In genomic region chr12:108363565-108363964, GRCh38 we compare ENCODE assay signal across 17 cellular contexts. TPM values are rescaled to one million over a fixed set of nuclear protein-coding genes. Genes with fewer than 3 reads are reported as not detected.
DNase-seq lines count a peak whose midpoint lies in the region; ATAC-seq, FAIRE-seq and TF ChIP-seq lines count a peak whose summit lies in the region.
"Had no signal": no experiment of that assay in that cellular context is flagged by ENCODE, and none has a peak within 500 bp of the region (broad histone marks: within the 10 kb centered on the region; RNA-seq: fewer than 3 reads in every experiment).

No MANE protein-coding gene starts in this region.

- no peak overlapping the region for H2AFZ ChIP-seq in keratinocyte (ENCODE audit: control insufficient read depth, low read length)
- H2AFZ ChIP-seq: GM23248 had no signal

- H3K4me1 Mint-ChIP-seq in WTC11 (peaks cover 4% of the 10 kb centered on the region), progenitor cell of endocrine pancreas (ENCODE audit: low read depth) (peaks cover 3% of the 10 kb centered on the region)
- H3K4me1 Mint-ChIP-seq: CD4-positive, CD25-positive, alpha-beta regulatory T cell had no signal

- POLR2A ChIA-PET in WTC11 (lab: Charles Lee): interaction anchor here (0.6 kb wide), 1 partner anchor 51 kb away, joined by 3 read pairs; no protein-coding TSS in a partner anchor

- no peaks in the 10 kb centered on the region for H4K20me1 ChIP-seq in keratinocyte (ENCODE audit: control insufficient read depth, extremely low read depth, insufficient read depth, low read length)

- H3K27ac ChIP-seq in keratinocyte (ENCODE audit: control insufficient read depth, insufficient read depth, low read length): no peak overlapping the region
- H3K27ac ChIP-seq: GM23248, SJSA1 had no signal

- H3K79me2 ChIP-seq in keratinocyte (ENCODE audit: control insufficient read depth, insufficient read depth, low read length): no peaks in the 10 kb centered on the region

- H3K4me3 ChIP-seq in keratinocyte (ENCODE audit: control insufficient read depth in 2 of 3, extremely low read depth in 1 of 3, insufficient read depth in 2 of 3, low read depth in 1 of 3, low read length in 3 of 3): no peak overlapping the region
- H3K4me3 ChIP-seq: GM23248, SJSA1 had no signal

- no peaks in the 10 kb centered on the region for H3K36me3 ChIP-seq in keratinocyte (ENCODE audit: control insufficient read depth in 2 of 2, extremely low read depth in 1 of 2, insufficient read depth in 2 of 2, low read length in 2 of 2)
- H3K36me3 ChIP-seq: SJSA1 had no signal

- no peaks in the 10 kb centered on the region for H3K36me3 Mint-ChIP-seq in WTC11
- no peaks in the 10 kb centered on the region for H3K36me3 Mint-ChIP-seq in progenitor cell of endocrine pancreas (ENCODE audit: insufficient read depth)
- H3K36me3 Mint-ChIP-seq: CD4-positive, CD25-positive, alpha-beta regulatory T cell had no signal

- dilution Hi-C loops in keratinocyte (cut with MboI; ENCODE audit: extremely low pct_ligation_motif_present, low sequenced_read_pairs): no loop called here

- CTCF ChIA-PET in WTC11 (lab: Charles Lee): no interaction called here

- DNase-seq in GM18507 (ENCODE audit: extremely low spot score, insufficient read length, low read depth) (no peak), WTC11 (ENCODE audit: low spot score) (no peak), keratinocyte (ENCODE audit: low read depth, low spot score) (no peak), progenitor cell of endocrine pancreas (ENCODE audit: low spot score, unreplicated experiment) (no peak), occipital lobe (lab: John Stamatoyannopoulos, UW) (no peak), CD1c-positive myeloid dendritic cell (ENCODE audit: extremely low spot score) (no peak), T-helper 9 cell (no peak)
- DNase-seq: CD4-positive, CD25-positive, alpha-beta regulatory T cell; GF-D8; GM23248; NCI-H1105 treated with DMSO at 0.1 percent for 48 hours; NCI-H1694 treated with DMSO at 0.1 percent for 48 hours had no signal

- H3K9me1 ChIP-seq in keratinocyte (ENCODE audit: control insufficient read depth, extremely low read depth, insufficient read depth, low read length): no peaks in the 10 kb centered on the region

- ATAC-seq in WTC11: no peak
- ATAC-seq: HCT116, Panc1 had no signal

- H3K9me3 Mint-ChIP-seq in WTC11 (peaks cover 8% of the 10 kb centered on the region), progenitor cell of endocrine pancreas (ENCODE audit: low read depth) (no peaks in the 10 kb centered on the region)
- H3K9me3 Mint-ChIP-seq: CD4-positive, CD25-positive, alpha-beta regulatory T cell had no signal

- H3K27me3 Mint-ChIP-seq in WTC11 (ENCODE audit: low read depth) (no peaks in the 10 kb centered on the region; the same call in 1 of the 2 replicates), progenitor cell of endocrine pancreas (peaks cover 26% of the 10 kb centered on the region)
- H3K27me3 Mint-ChIP-seq: CD4-positive, CD25-positive, alpha-beta regulatory T cell had no signal

- no peaks in the 10 kb centered on the region for H3K27me3 ChIP-seq in keratinocyte (ENCODE audit: control insufficient read depth, extremely low read depth, insufficient read depth, low read length)
- H3K27me3 ChIP-seq: SJSA1 had no signal

- H3K4me3 Mint-ChIP-seq in WTC11 (no peak overlapping the region), progenitor cell of endocrine pancreas (ENCODE audit: low read depth) (no peak overlapping the region)
- H3K4me3 Mint-ChIP-seq: CD4-positive, CD25-positive, alpha-beta regulatory T cell had no signal

- no peak overlapping the region for H3K4me2 ChIP-seq in keratinocyte (ENCODE audit: control insufficient read depth, extremely low read depth, insufficient read depth, low read depth, low read length)

- peak; percentile 36 for FAIRE-seq in GM18507 (lab: Jason Lieb, UNC)
- FAIRE-seq in keratinocyte (lab: Jason Lieb, UNC): peak; percentile 13
- FAIRE-seq: GM19239 had no signal

- no peaks in the 10 kb centered on the region for H3K4me1 ChIP-seq in keratinocyte (ENCODE audit: control insufficient read depth, extremely low read depth, insufficient read depth, low read length)
- H3K4me1 ChIP-seq: SJSA1 had no signal

- no peak overlapping the region for H3K9ac ChIP-seq in keratinocyte (ENCODE audit: control insufficient read depth, extremely low read depth, insufficient read depth, low read length)
- H3K9ac ChIP-seq: GM23248 had no signal

- H3K27ac Mint-ChIP-seq in WTC11: peak overlapping the region; percentile 58; the same call in 1 of the 2 replicates
- H3K27ac Mint-ChIP-seq in progenitor cell of endocrine pancreas: peak overlapping the region; percentile 63

- no peak for TF ChIP-seq CTCF in WTC11 (IDR thresholded peaks at IDR 0.05)
- TF ChIP-seq CTCF in keratinocyte (optimal IDR thresholded peaks at IDR 0.05 in 1 of 3, IDR thresholded peaks at IDR 0.05 in 1 of 3, conservative IDR thresholded peaks at IDR 0.05 in 1 of 3; ENCODE audit: extremely low read depth in 1 of 3, insufficient read depth in 2 of 3, low read length in 3 of 3): no peak
- TF ChIP-seq CTCF in progenitor cell of endocrine pancreas (IDR thresholded peaks at IDR 0.05; ENCODE audit: unreplicated experiment): no peak

- H3K9me3 ChIP-seq in keratinocyte (ENCODE audit: control insufficient read depth, low read depth, low read length): no peaks in the 10 kb centered on the region
- H3K9me3 ChIP-seq: SJSA1 had no signal

TF ChIP-seq in WTC11, 78 proteins besides CTCF, POLR2A, EP300 and RAD21 (continues in another document):
- TF ChIP-seq ETV6 (CRISPR knock-in tag; IDR thresholded peaks at IDR 0.05) (no peak), NFYB (CRISPR knock-in tag; conservative IDR thresholded peaks at IDR 0.05; ENCODE audit: low read depth) (no peak), MXD4 (CRISPR knock-in tag; IDR thresholded peaks at IDR 0.05; ENCODE audit: borderline replicate concordance) (no peak), ZNF423 (CRISPR knock-in tag; IDR thresholded peaks at IDR 0.05) (no peak), JAZF1 (CRISPR knock-in tag; IDR thresholded peaks at IDR 0.05) (no peak), FOXP4 (CRISPR knock-in tag; IDR thresholded peaks at IDR 0.05) (no peak), ZBTB43 (CRISPR knock-in tag; IDR thresholded peaks at IDR 0.05) (no peak)
- TF ChIP-seq, protein P1, sequence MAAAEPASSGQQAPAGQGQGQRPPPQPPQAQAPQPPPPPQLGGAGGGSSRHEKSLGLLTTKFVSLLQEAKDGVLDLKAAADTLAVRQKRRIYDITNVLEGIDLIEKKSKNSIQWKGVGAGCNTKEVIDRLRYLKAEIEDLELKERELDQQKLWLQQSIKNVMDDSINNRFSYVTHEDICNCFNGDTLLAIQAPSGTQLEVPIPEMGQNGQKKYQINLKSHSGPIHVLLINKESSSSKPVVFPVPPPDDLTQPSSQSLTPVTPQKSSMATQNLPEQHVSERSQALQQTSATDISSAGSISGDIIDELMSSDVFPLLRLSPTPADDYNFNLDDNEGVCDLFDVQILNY (CRISPR knock-in tag; IDR thresholded peaks at IDR 0.05): no peak

RNA-seq across cellular contexts. Expression of gene CMKLR1, which starts 24.5 kb away (rescaled TPM):
- total RNA-seq in WTC11 (2021) (1.4 to 1.9 TPM (median 1.6 TPM) in 3 replicates), progenitor cell of endocrine pancreas (not detected in 2 replicates), occipital lobe (1.7 TPM)
- polyA plus RNA-seq in keratinocyte: 0.13 TPM in 1 of 3 replicates, not detected in the others
- polyA plus RNA-seq in keratinocyte (2011; ENCODE audit: low read depth): not detected
- 0.02 TPM in 1 of 2 replicates, not detected in the other for polyA plus RNA-seq in keratinocyte (2011; cell fraction: cytosol; rRNA removed)
- not detected in 2 replicates for polyA plus RNA-seq in keratinocyte (2011; cell fraction: nucleus; rRNA removed)
- polyA plus RNA-seq in keratinocyte (2012; ENCODE audit: low replicate concordance): not detected in 2 replicates
- not detected in 3 replicates for polyA minus RNA-seq in keratinocyte
- not detected for polyA minus RNA-seq in keratinocyte (2011; cell fraction: cytosol; rRNA and poly(A)+ RNA removed)
- polyA minus RNA-seq in keratinocyte (2011; cell fraction: nucleus; rRNA and poly(A)+ RNA removed): not detected in 2 replicates
- total RNA-seq: NCI-H460, SJSA1 had no signal
